25 cellular contexts compared by ENCODE assay signal in the genomic region with DNA sequence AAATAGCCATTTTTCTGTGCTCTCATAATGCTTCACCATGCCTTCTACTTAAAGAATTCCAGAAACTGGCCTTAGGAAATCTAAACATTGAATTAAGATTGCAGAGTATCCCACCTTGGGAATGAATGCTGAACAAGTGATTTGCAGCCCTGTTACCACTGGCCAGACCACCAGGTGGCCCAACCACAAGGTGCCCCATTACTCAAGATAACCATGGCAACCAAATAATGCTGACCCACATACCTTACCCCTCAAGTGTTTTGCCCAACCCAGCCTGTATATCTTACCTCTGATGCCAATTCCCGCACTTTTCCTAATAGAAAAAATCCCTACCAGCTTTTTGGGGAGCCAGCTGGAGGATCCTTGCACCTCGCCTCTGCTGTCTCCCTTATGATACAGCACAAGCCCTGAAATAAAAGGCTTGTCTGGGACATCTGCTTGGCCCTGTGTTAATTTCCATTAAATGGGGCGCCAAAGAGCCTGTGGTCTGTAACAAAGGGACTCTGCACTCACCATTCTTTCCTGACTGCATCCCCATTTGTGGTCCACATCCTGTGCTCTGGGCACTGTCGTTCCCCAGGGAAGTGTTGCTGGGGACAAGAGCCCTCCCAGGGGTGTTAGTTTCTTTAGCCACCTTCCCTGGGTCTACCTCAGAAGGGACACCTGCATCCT. TPM values are rescaled to one million over a fixed set of nuclear protein-coding genes. Genes with fewer than 3 reads are reported as not detected.
DNase-seq lines count a peak whose midpoint lies in the region; ATAC-seq, FAIRE-seq and TF ChIP-seq lines count a peak whose summit lies in the region.
"Had no signal": no experiment of that assay in that cellular context is flagged by ENCODE, and none has a peak within 500 bp of the region (broad histone marks: within the 10 kb centered on the region; RNA-seq: fewer than 3 reads in every experiment).

No MANE protein-coding gene starts in this region.

- H3K9me3 ChIP-seq in K562 (replicated peaks; ENCODE audit: control insufficient read depth, insufficient read depth, low read depth, low read length): no peaks in the 10 kb centered on the region
- H3K9me3 ChIP-seq: SK-N-SH had no signal

- TF ChIP-seq POLR2A in K562 (conservative IDR thresholded peaks at IDR 0.05): no peak

- H3K9ac ChIP-seq in K562 (ENCODE audit: insufficient read depth in 1 of 2, low read depth in 2 of 2, low read length in 2 of 2): no peak overlapping the region
- H3K9ac ChIP-seq: GM23248, SK-N-SH had no signal

- H3K4me3 ChIP-seq in K562: no peak overlapping the region
- H3K4me3 ChIP-seq: GM23248 had no signal

- in situ Hi-C loops in K562 (cut with MboI): no loop called here

- DNase-seq in NCI-H2107 treated with DMSO at 0.1 percent for 48 hours (lab: John Stamatoyannopoulos, UW; ENCODE audit: unreplicated experiment) (peak; percentile 48), NCI-H2107 (lab: John Stamatoyannopoulos, UW) (no peak), K562 (ENCODE audit: extremely low read depth in 1 of 4, low spot score in 3 of 4) (no peak), iPS-NIHi11 (ENCODE audit: low spot score) (peak; percentile 44), type B pancreatic cell (ENCODE audit: extremely low spot score, unreplicated experiment) (peak; percentile 11), H4 (ENCODE audit: low spot score) (no peak), activated gamma-delta T cell (lab: John Stamatoyannopoulos, UW) (no peak)
- DNase-seq: 8988T; Calu3; CD8-positive, alpha-beta memory T cell; EL; GF-D8; GM23248; MM.1S; NCI-H1092; NCI-H1436; NCI-H187 treated with DMSO at 0.1 percent for 48 hours; NCI-H2171 treated with DMSO at 0.1 percent for 48 hours; NCI-H524 treated with DMSO at 0.1 percent for 48 hours; NCI-H82; SIG-M5; SK-N-SH had no signal

- no peaks in the 10 kb centered on the region for H3K36me3 Mint-ChIP-seq in type B pancreatic cell
- H3K36me3 Mint-ChIP-seq: CD8-positive, alpha-beta memory T cell had no signal

- H4K20me1 ChIP-seq in K562 (replicated peaks; ENCODE audit: control insufficient read depth, insufficient read depth, low read length): no peaks in the 10 kb centered on the region

- no peak overlapping the region for H3K27ac ChIP-seq in K562 (ENCODE audit: extremely low read depth, low read depth, low read length)
- H3K27ac ChIP-seq: C4-2B, GM23248 had no signal

- H3K4me2 ChIP-seq in K562 (ENCODE audit: insufficient read depth, low read length): no peak overlapping the region
- H3K4me2 ChIP-seq: SK-N-SH had no signal

- POLR2A ChIA-PET in K562 (lab: Yijun Ruan, JAX): no interaction called here

- no peak for TF ChIP-seq EP300 in K562 (IDR thresholded peaks at IDR 0.05; ENCODE audit: low read length)

- no peak for TF ChIP-seq RAD21 in K562 (CRISPR knock-in tag; conservative IDR thresholded peaks at IDR 0.05 in 1 of 2, IDR thresholded peaks at IDR 0.05 in 1 of 2)

- H3K4me1 ChIP-seq in K562 (replicated peaks in 1 of 2; ENCODE audit: control insufficient read depth in 2 of 2, insufficient read depth in 2 of 2, low read length in 2 of 2): 0 out of 5 replicates have a peak, but pooled peaks cover 0 to 3% of the 10 kb centered on the region in 2 experiments

- peaks cover 47% of the 10 kb centered on the region for H3K27me3 Mint-ChIP-seq in type B pancreatic cell

- intact Hi-C loops in K562 (cut with micrococcal nuclease): no loop called here

- no peak overlapping the region for H3K4me3 Mint-ChIP-seq in type B pancreatic cell
- H3K4me3 Mint-ChIP-seq: CD8-positive, alpha-beta memory T cell had no signal

- no peaks in the 10 kb centered on the region for H3K9me1 ChIP-seq in K562 (ENCODE audit: control insufficient read depth, insufficient read depth, low read length)

- H3K36me3 ChIP-seq in K562 (ENCODE audit: control insufficient read depth, insufficient read depth, low read length): no peaks in the 10 kb centered on the region

- ATAC-seq in K562 (no peak), HG03139 (IDR thresholded peaks at IDR 0.05; ENCODE audit: unreplicated experiment) (no peak)
- ATAC-seq: Panc1 had no signal

- H3K27me3 ChIP-seq in K562 (ENCODE audit: control insufficient read depth in 2 of 2, insufficient read depth in 2 of 2, low read length in 2 of 2): peaks cover 4 to 30% of the 10 kb centered on the region in 2 experiments; a peak in 2 of 5 replicates

- peaks cover under 1% of the 10 kb centered on the region for H3K4me1 Mint-ChIP-seq in type B pancreatic cell (ENCODE audit: unreplicated experiment)
- H3K4me1 Mint-ChIP-seq: CD8-positive, alpha-beta memory T cell had no signal

- H3K9me3 Mint-ChIP-seq in type B pancreatic cell: peaks cover 4% of the 10 kb centered on the region
- H3K9me3 Mint-ChIP-seq: CD8-positive, alpha-beta memory T cell had no signal

- BruUV-seq in K562 (replicated peaks; lab: Mats Ljungman, UMichigan): no TSS peak

- no peak overlapping the region for H3K27ac Mint-ChIP-seq in type B pancreatic cell

- no peak overlapping the region for H2AFZ ChIP-seq in K562 (ENCODE audit: low read depth, low read length)
- H2AFZ ChIP-seq: GM23248 had no signal

- CTCF ChIA-PET in K562 (lab: Yijun Ruan, JAX; ENCODE audit: low intra/inter-chr PET ratio): no interaction called here

- WGBS in K562 (ENCODE audit: insufficient coverage, low coverage, missing lambda C conversion rate): 5% methylated on average over 4 of the region's 4 CpGs

- TF ChIP-seq CTCF in K562 (IDR thresholded peaks at IDR 0.05 in 2 of 3, conservative IDR thresholded peaks at IDR 0.05 in 1 of 3; ENCODE audit: insufficient read depth in 2 of 3, low read depth in 1 of 3, low read length in 3 of 3): no peak
- no peak for TF ChIP-seq CTCF in type B pancreatic cell (conservative IDR thresholded peaks at IDR 0.05)

- H3K79me2 ChIP-seq in K562 (ENCODE audit: control insufficient read depth, insufficient read depth, low read length): no peaks in the 10 kb centered on the region

- FAIRE-seq in K562 (lab: Jason Lieb, UNC): no peak

TF ChIP-seq in K562, 482 proteins besides CTCF, POLR2A, EP300 and RAD21:
- TF ChIP-seq TCF3 (CRISPR knock-in tag; IDR thresholded peaks at IDR 0.05) (no peak), CC2D1A (IDR thresholded peaks at IDR 0.05) (no peak), RFX1 (IDR thresholded peaks at IDR 0.05) (peak; percentile 54), ZHX1 (conservative IDR thresholded peaks at IDR 0.05; ENCODE audit: low read length) (no peak)

RNA-seq across cellular contexts. Expression of gene KCNF1, which starts 17.3 kb away (rescaled TPM):
- not detected in 2 replicates for total RNA-seq in K562 (2011; cell fraction: chromatin; rRNA removed; ENCODE audit: low replicate concordance)
- not detected in 2 replicates for total RNA-seq in K562 (2011; cell fraction: nucleolus; rRNA removed)
- total RNA-seq in K562 (2011; cell fraction: nucleoplasm; rRNA removed): not detected in 2 replicates
- total RNA-seq in K562 (2014; rRNA removed) (not detected in 2 replicates), K562 (2014; rRNA removed; fragmentation: Illumina TruSeq; extraction: Trizol) (not detected in 2 replicates), K562 (2015; rRNA removed; fragmentation: Illumina TruSeq; extraction: Trizol) (not detected in 2 replicates), K562 (2021) (not detected in 2 replicates), type B pancreatic cell (ENCODE audit: low replicate concordance) (3.6 and 3.7 TPM in 2 replicates)
- polyA plus RNA-seq in K562 (2011; rRNA removed) (not detected in 2 replicates), K562 (2014; fragmentation: Illumina TruSeq; extraction: Trizol) (not detected in 2 replicates), K562 (2014; fragmentation: Nextera tagmentation; extraction: Ambion mirVana) (not detected), K562 (2014; rRNA removed) (not detected in 2 replicates)
- not detected in 2 replicates for polyA plus RNA-seq in K562 (2011; cell fraction: cytosol; rRNA removed)
- polyA plus RNA-seq in K562 (2011; cell fraction: nucleus; rRNA removed): not detected in 2 replicates
- polyA plus RNA-seq in K562 (2012): not detected in 2 replicates
- not detected in 2 replicates for polyA minus RNA-seq in K562 (2011; rRNA and poly(A)+ RNA removed)
- not detected in 2 replicates for polyA minus RNA-seq in K562 (2011; cell fraction: cytosol; rRNA and poly(A)+ RNA removed)
- polyA minus RNA-seq in K562 (2011; cell fraction: nucleus; rRNA and poly(A)+ RNA removed): not detected in 2 replicates
- 0.14 TPM in 1 of 2 replicates, not detected in the other for total RNA-seq in H4 (2014; rRNA removed; shearing (Covaris generic))
- total RNA-seq: Calu3; CD8-positive, alpha-beta memory T cell had no signal
- polyA plus RNA-seq: CD8-positive, alpha-beta memory T cell had no signal

Comparison
In these comparisons a context has a peak if more than half of its experiments do, and no peak if none do; other contexts are left out.
1. DNase-seq: peak in NCI-H2107 treated with DMSO at 0.1 percent for 48 hours (single experiment), iPS-NIHi11 (single experiment) and type B pancreatic cell (single experiment); none in NCI-H2107 (single experiment), K562 (0 of 4), H4 (single experiment) and activated gamma-delta T cell (single experiment).